ENCODE assay signal across 13 cellular contexts in genomic region chr3:46380471-46381215, GRCh38. TPM values are rescaled to one million over a fixed set of nuclear protein-coding genes. Genes with fewer than 3 reads are reported as not detected.
DNase-seq lines count a peak whose midpoint lies in the region; ATAC-seq and TF ChIP-seq lines count a peak whose summit lies in the region.
"Had no signal": no experiment of that assay in that cellular context is flagged by ENCODE, and none has a peak within 500 bp of the region (broad histone marks: within the 10 kb centered on the region; RNA-seq: fewer than 3 reads in every experiment).

No MANE protein-coding gene starts in this region.

- peak overlapping the region; percentile 43; the same call in 1 of the 2 replicates for H3K4me3 Mint-ChIP-seq in HFFc6

- H3K27me3 Mint-ChIP-seq in HFFc6 (ENCODE audit: insufficient read depth), result peaks cover 14% of the 10 kb centered on the region

- H3K4me1 ChIP-seq in BLaER1 treated with 17β-estradiol and CSF1 and Interleukin-3, amounts not matched to agents 10 nM and 100 nM, result peaks cover 42 to 96% (median 48%) of the 10 kb centered on the region in 10 experiments

- peaks cover 0 to 17% (median 0%) of the 10 kb centered on the region in 11 experiments; a peak in 2 of 22 replicates for H3K36me3 ChIP-seq in BLaER1 treated with 17β-estradiol and CSF1 and Interleukin-3, amounts not matched to agents 10 nM and 100 nM
- H3K36me3 ChIP-seq: suprapubic skin had no signal

- no peaks in the 10 kb centered on the region for H3K9me3 ChIP-seq in BLaER1 treated with 17β-estradiol and CSF1 and Interleukin-3, amounts not matched to agents 10 nM and 100 nM (replicated peaks in 1 of 11)
- H3K9me3 ChIP-seq: suprapubic skin had no signal

- H3K27me3 ChIP-seq in BLaER1 treated with 17β-estradiol and CSF1 and Interleukin-3, amounts not matched to agents 10 nM and 100 nM, result no peaks in the 10 kb centered on the region
- H3K27me3 ChIP-seq: suprapubic skin had no signal

- H3K4me3 ChIP-seq in BLaER1 treated with 17β-estradiol and CSF1 and Interleukin-3, amounts not matched to agents 10 nM and 100 nM, result no peak overlapping the region
- H3K4me3 ChIP-seq in astrocyte of the spinal cord (ENCODE audit: low read depth, low read length), result no peak overlapping the region
- H3K4me3 ChIP-seq: GM12878, suprapubic skin had no signal

- H4K20me1 ChIP-seq in BLaER1 treated with 17β-estradiol and CSF1 and Interleukin-3, amounts not matched to agents 10 nM and 100 nM, result peaks cover 0 to 14% (median 0%) of the 10 kb centered on the region in 11 experiments; a peak in 2 of 22 replicates

- no peak for DNase-seq in HFFc6
- peak; percentile 21 for DNase-seq in astrocyte of the spinal cord (ENCODE audit: low read depth, low spot score)
- peak; percentile 67 for DNase-seq in myocyte (ENCODE audit: low read depth)
- no peak for DNase-seq in H4 (ENCODE audit: low spot score)
- no peak for DNase-seq in glomerular visceral epithelial cell (ENCODE audit: extremely low spot score)
- DNase-seq: activated gamma-delta T cell; hypothalamus; stimulated activated CD4-positive, alpha-beta T cell treated with anti-CD3 and anti-CD28 coated beads, Interleukin-2, amount 100 ng/mL, for 24 hours had no signal

- in situ Hi-C loops in astrocyte of the spinal cord (cut with HindIII; ENCODE audit: low sequenced_read_pairs), result no loop called here

- TF ChIP-seq CTCF in HFFc6 (IDR thresholded peaks at IDR 0.05) (no peak), astrocyte of the spinal cord (IDR thresholded peaks at IDR 0.05; ENCODE audit: low read depth, low read length) (no peak)

- H3K4me2 ChIP-seq in BLaER1 treated with 17β-estradiol and CSF1 and Interleukin-3, amounts not matched to agents 10 nM and 100 nM, result peak overlapping the region; percentile 26 to 82 (median 53)

- no peak overlapping the region for H3K27ac Mint-ChIP-seq in HFFc6

- H3K4me1 Mint-ChIP-seq in HFFc6 (ENCODE audit: low read depth), result no peaks in the 10 kb centered on the region

- ATAC-seq in HG02571 (IDR thresholded peaks at IDR 0.05; ENCODE audit: unreplicated experiment) (no peak), HG02885 (IDR thresholded peaks at IDR 0.05; ENCODE audit: poor library complexity, unreplicated experiment) (no peak)
- ATAC-seq: GM12878 had no signal

- H3K9ac ChIP-seq in BLaER1 treated with 17β-estradiol and CSF1 and Interleukin-3, amounts not matched to agents 10 nM and 100 nM, result no peak overlapping the region

- peak overlapping the region in 5 of 11 experiments; percentile 4 to 31 (median 15); a peak in 7 of 22 replicates for H3K27ac ChIP-seq in BLaER1 treated with 17β-estradiol and CSF1 and Interleukin-3, amounts not matched to agents 10 nM and 100 nM
- H3K27ac ChIP-seq: suprapubic skin had no signal

- no peaks in the 10 kb centered on the region for H3K36me3 Mint-ChIP-seq in HFFc6 (ENCODE audit: low read depth)

- H3K9me3 Mint-ChIP-seq in HFFc6, result no peaks in the 10 kb centered on the region

RNA-seq across cellular contexts. Expression of gene CCR5, which starts 9.9 kb away (rescaled TPM):
- not detected for total RNA-seq in HFFc6 (2021; fragmentation: NEBNext Ultra II Directional; extraction: Animal tissue kit (Norgen Biotek cat#: 25700))
- total RNA-seq in myocyte, result not detected in 2 replicates
- 0.08 TPM for polyA plus RNA-seq in myocyte (2012)
- not detected in 2 replicates for total RNA-seq in H4 (2014; rRNA removed; shearing (Covaris generic))

RNA-seq across cellular contexts. Expression of gene CCRL2, which starts 26.4 kb away (rescaled TPM):
- under 1 TPM in 2 of 6 experiments, not detected in 4; 0.12 to 0.21 TPM for total RNA-seq in HFFc6 (2021; fragmentation: NEBNext Ultra II Directional; extraction: Animal tissue kit (Norgen Biotek cat#: 25700))
- total RNA-seq in myocyte, result 0.78 and 2.1 TPM in 2 replicates
- polyA plus RNA-seq in myocyte (2012), result 0.87 TPM
- total RNA-seq in H4 (2014; rRNA removed; shearing (Covaris generic)), result 0.46 and 6.6 TPM in 2 replicates

RNA-seq across cellular contexts. Expression of gene CCR2, which starts 26.7 kb away (rescaled TPM):
- total RNA-seq in HFFc6 (2021; fragmentation: NEBNext Ultra II Directional; extraction: Animal tissue kit (Norgen Biotek cat#: 25700)), result not detected
- not detected in 2 replicates for total RNA-seq in myocyte
- polyA plus RNA-seq in myocyte (2012), result 0.09 TPM
- total RNA-seq in H4 (2014; rRNA removed; shearing (Covaris generic)), result not detected in 2 replicates

Comparison
In these comparisons a context has a peak if more than half of its experiments do, and no peak if none do; other contexts are left out.
1. DNase-seq: peak in astrocyte of the spinal cord (single experiment) and myocyte (single experiment); none in HFFc6 (single experiment), H4 (single experiment) and glomerular visceral epithelial cell (single experiment).